ENCODE assay signal across 25 cellular contexts in genomic region chr9:1995084-1995483, GRCh38.
"Had no signal": no experiment of that assay in that cellular context is flagged by ENCODE, and none has a peak within 500 bp of the region (broad histone marks: within the 10 kb centered on the region; RNA-seq: fewer than 3 reads in every experiment).

No MANE protein-coding gene starts in this region.

- H3K27me3 ChIP-seq: esophagus squamous epithelium, gastroesophageal sphincter, right lobe of liver, suprapubic skin, thyroid gland, upper lobe of left lung, uterus had no signal

- H3K4me1 ChIP-seq: esophagus squamous epithelium, gastroesophageal sphincter, left ventricle myocardium inferior, lower lobe of right lung, parathyroid adenoma, prostate gland, right lobe of liver, suprapubic skin, thyroid gland, upper lobe of left lung, uterus had no signal

- FAIRE-seq: colon, kidney had no signal

- ATAC-seq: effector memory CD8-positive, alpha-beta T cell; gastroesophageal sphincter; left cardiac atrium; lower lobe of right lung; natural killer cell treated with Interleukin-12 subunit alpha and Interleukin-12 subunit beta and Interleukin-15 and Interleukin-18, amount 100 ng/mL, for 72 hours; right lobe of liver; stimulated activated effector memory CD8-positive, alpha-beta T cell treated with anti-CD3 and anti-CD28 coated beads, Interleukin-12 subunit alpha, Interleukin-12 subunit beta, amount 100 ng/mL, for 72 hours; stimulated activated naive CD8-positive, alpha-beta T cell treated with anti-CD3 and anti-CD28 coated beads, Interleukin-15, Interleukin-2, amounts not matched to agents 100 U/mL and 50 U/mL, for 24 hours had no signal

- H2AFZ ChIP-seq: parathyroid adenoma had no signal

- H3K9ac ChIP-seq: parathyroid adenoma had no signal

- DNase-seq: effector memory CD8-positive, alpha-beta T cell; esophagus squamous epithelium; foreskin fibroblast; glutamatergic neuron; immature natural killer cell; kidney; left cardiac atrium; left ventricle myocardium inferior; lower lobe of right lung; midbrain; occipital lobe; right lobe of liver; stimulated activated CD4-positive, alpha-beta T cell treated with anti-CD3 and anti-CD28 coated beads, Interleukin-4, amount 100 ng/mL, for 1 hour; stimulated activated CD8-positive, alpha-beta memory T cell treated with anti-CD3 and anti-CD28 coated beads, Interleukin-4, amount 100 ng/mL, for 48 hours; stimulated activated naive CD8-positive, alpha-beta T cell treated with anti-CD3 and anti-CD28 coated beads, Interleukin-15, Interleukin-2, amounts not matched to agents 100 U/mL and 50 U/mL, for 24 hours; thyroid gland; upper lobe of left lung; uterus had no signal

- H3K27ac ChIP-seq: esophagus squamous epithelium, gastroesophageal sphincter, left ventricle myocardium inferior, lower lobe of right lung, parathyroid adenoma, prostate gland, right lobe of liver, suprapubic skin, thyroid gland, upper lobe of left lung, uterus had no signal

- H3K36me3 ChIP-seq: esophagus squamous epithelium, gastroesophageal sphincter, left ventricle myocardium inferior, lower lobe of right lung, prostate gland, right lobe of liver, suprapubic skin, thyroid gland, upper lobe of left lung, uterus had no signal

- H3K4me3 ChIP-seq: esophagus squamous epithelium, gastroesophageal sphincter, left ventricle myocardium inferior, lower lobe of right lung, prostate gland, right lobe of liver, suprapubic skin, thyroid gland, upper lobe of left lung, uterus had no signal

- H3K79me2 ChIP-seq: parathyroid adenoma had no signal

- H3K9me3 ChIP-seq: esophagus squamous epithelium, gastroesophageal sphincter, left ventricle myocardium inferior, lower lobe of right lung, prostate gland, right lobe of liver, suprapubic skin, thyroid gland, upper lobe of left lung, uterus had no signal
